8 cellular contexts compared by ENCODE assay signal in genomic region chr17:79835953-79836951, GRCh38. TPM values are rescaled to one million over a fixed set of nuclear protein-coding genes. Genes with fewer than 3 reads are reported as not detected.
DNase-seq lines count a peak whose midpoint lies in the region; ATAC-seq and TF ChIP-seq lines count a peak whose summit lies in the region.

No MANE protein-coding gene starts in this region.

- H3K36me3 Mint-ChIP-seq in endodermal cell (ENCODE audit: low read depth) = no peaks in the 10 kb centered on the region
- H3K36me3 Mint-ChIP-seq in osteocyte (ENCODE audit: unreplicated experiment) = peaks cover 10% of the 10 kb centered on the region

- H3K4me1 Mint-ChIP-seq in endodermal cell = peaks cover 17% of the 10 kb centered on the region
- H3K4me1 Mint-ChIP-seq in osteocyte (ENCODE audit: unreplicated experiment) = peaks cover 45% of the 10 kb centered on the region

- ATAC-seq in HG03457 (IDR thresholded peaks at IDR 0.05; ENCODE audit: unreplicated experiment) (no peak), HG03439 (IDR thresholded peaks at IDR 0.05; ENCODE audit: unreplicated experiment) (no peak), GM18858 (IDR thresholded peaks at IDR 0.05; ENCODE audit: unreplicated experiment) (no peak)

- H3K27ac Mint-ChIP-seq in endodermal cell = peak overlapping the region; percentile 44
- no peak overlapping the region for H3K27ac Mint-ChIP-seq in osteocyte (ENCODE audit: unreplicated experiment)

- H3K27me3 Mint-ChIP-seq in endodermal cell (ENCODE audit: insufficient read depth) (peaks cover 88% of the 10 kb centered on the region), osteocyte (ENCODE audit: unreplicated experiment) (no peaks in the 10 kb centered on the region)

- H3K4me1 ChIP-seq in NT2/D1 (ENCODE audit: insufficient read depth, insufficient read length) = peaks cover 24% of the 10 kb centered on the region
- H3K4me1 ChIP-seq in endodermal cell (ENCODE audit: control insufficient read depth, insufficient read depth, low read length) = peaks cover 15% of the 10 kb centered on the region

- H3K36me3 ChIP-seq in NT2/D1 (ENCODE audit: insufficient read depth, insufficient read length, low read length) (peaks cover 20% of the 10 kb centered on the region), endodermal cell (ENCODE audit: control insufficient read depth, insufficient read depth, low read length) (no peaks in the 10 kb centered on the region)

- TF ChIP-seq CTCF in endodermal cell (conservative IDR thresholded peaks at IDR 0.05) (no peak), osteocyte (IDR thresholded peaks at IDR 0.05) (no peak)

- H3K9ac ChIP-seq in NT2/D1 (ENCODE audit: insufficient read length, low read depth) (peak overlapping the region; percentile 75), endodermal cell (ENCODE audit: extremely low read depth, low read length, poor library complexity, severe bottlenecking) (no peak overlapping the region)

- H3K9me3 Mint-ChIP-seq in endodermal cell = peaks cover 6% of the 10 kb centered on the region
- H3K9me3 Mint-ChIP-seq in osteocyte (ENCODE audit: unreplicated experiment) = no peaks in the 10 kb centered on the region

- peak; percentile 22 for DNase-seq in NCI-H345 (lab: John Stamatoyannopoulos, UW)
- no peak for DNase-seq in NCI-H345 treated with DMSO at 0.1 percent for 48 hours (lab: John Stamatoyannopoulos, UW; ENCODE audit: unreplicated experiment)
- peak; percentile 94 for DNase-seq in NT2/D1 (ENCODE audit: low read depth, low spot score)
- DNase-seq in endodermal cell = peak; percentile 100
- DNase-seq in osteocyte (ENCODE audit: extremely low spot score, unreplicated experiment) = no peak

- 5 to 12% methylated on average over 21 to 42 of the region's 42 CpGs for WGBS in endodermal cell (ENCODE audit: insufficient coverage in 1 of 2, insufficient read length in 1 of 2), 2 experiments

- H3K4me3 ChIP-seq in NT2/D1 (ENCODE audit: insufficient read length, low read depth) (peak overlapping the region; percentile 78), endodermal cell (ENCODE audit: low read length) (peak overlapping the region; percentile 81)

- H3K27me3 ChIP-seq in NT2/D1 (ENCODE audit: insufficient read depth, insufficient read length) (peaks cover 28% of the 10 kb centered on the region), endodermal cell (ENCODE audit: control insufficient read depth, insufficient read depth, low read length, poor library complexity, severe bottlenecking) (peaks cover 87% of the 10 kb centered on the region)

- H3K27ac ChIP-seq in endodermal cell (ENCODE audit: low read depth, low read length) = no peak overlapping the region

- peak overlapping the region; percentile 67 for H3K4me3 Mint-ChIP-seq in endodermal cell
- peak overlapping the region; percentile 50 for H3K4me3 Mint-ChIP-seq in osteocyte (ENCODE audit: unreplicated experiment)

- H3K9me3 ChIP-seq in NT2/D1 (ENCODE audit: insufficient read depth, low read length) (peaks cover 8% of the 10 kb centered on the region; the same call in 1 of the 2 replicates), endodermal cell (ENCODE audit: control insufficient read depth, low read length) (no peaks in the 10 kb centered on the region)

RNA-seq across cellular contexts. Expression of gene CBX4, which starts 3.0 kb away (rescaled TPM):
- total RNA-seq in endodermal cell (1 to 10 TPM; 4.2 to 4.9 TPM), osteocyte (21.4 and 23.2 TPM in 2 replicates)
- 14.4 TPM for polyA plus RNA-seq in endodermal cell (2013, experiment 1 of 2)
- polyA plus RNA-seq in endodermal cell (2013, experiment 2 of 2) = 9.6 TPM

RNA-seq across cellular contexts. Expression of gene CBX8, which starts 39.4 kb away (rescaled TPM):
- total RNA-seq in endodermal cell (1 to 10 TPM; 5.4 to 5.6 TPM), osteocyte (5.4 and 6.3 TPM in 2 replicates)
- polyA plus RNA-seq in endodermal cell (2013, experiment 1 of 2) = 11.0 TPM
- 8.7 TPM for polyA plus RNA-seq in endodermal cell (2013, experiment 2 of 2)

RNA-seq across cellular contexts. Expression of gene CBX2, which starts 58.3 kb away (rescaled TPM):
- 10 to 100 TPM; 75.0 to 78.6 TPM for total RNA-seq in endodermal cell
- 74.2 TPM for polyA plus RNA-seq in endodermal cell (2013, experiment 1 of 2)
- 70.5 TPM for polyA plus RNA-seq in endodermal cell (2013, experiment 2 of 2)
- 9.9 and 12.7 TPM in 2 replicates for total RNA-seq in osteocyte

Comparison
In these comparisons a context has a peak if more than half of its experiments do, and no peak if none do; other contexts are left out.
1. DNase-seq: peak in NCI-H345 (single experiment), NT2/D1 (single experiment) and endodermal cell (single experiment); none in NCI-H345 treated with DMSO at 0.1 percent for 48 hours (single experiment) and osteocyte (single experiment).